Comparison of ENCODE assay signal across 21 cellular contexts in genomic region chr14:90266441-90267154, GRCh38. TPM values are rescaled to one million over a fixed set of nuclear protein-coding genes. Genes with fewer than 3 reads are reported as not detected.
DNase-seq lines count a peak whose midpoint lies in the region; ATAC-seq, FAIRE-seq and TF ChIP-seq lines count a peak whose summit lies in the region.
"Had no signal": no experiment of that assay in that cellular context is flagged by ENCODE, and none has a peak within 500 bp of the region (broad histone marks: within the 10 kb centered on the region; RNA-seq: fewer than 3 reads in every experiment).

No MANE protein-coding gene starts in this region.

- DNase-seq in SK-N-SH (no peak), A549 (ENCODE audit: low read depth in 1 of 2, low spot score in 1 of 2) (no peak), chondrocyte (ENCODE audit: low spot score) (peak; percentile 59), MM.1S (no peak), mucosa of gallbladder (ENCODE audit: low spot score) (no peak), AG08395 (ENCODE audit: low spot score) (no peak)
- DNase-seq in naive thymus-derived CD8-positive, alpha-beta T cell = no peak
- DNase-seq: CD8-positive, alpha-beta memory T cell; DMS79 treated with DMSO at 0.1 percent for 48 hours; HCEC 1CT; IMR-90; Kasumi-1; NCI-H1105 treated with DMSO at 0.1 percent for 48 hours; NCI-H187; NCI-H446; NCI-H69; OCI-M1 had no signal

- no peak for FAIRE-seq in A549 (lab: Jason Lieb, UNC)
- FAIRE-seq: D721Med had no signal

- no peaks in the 10 kb centered on the region for H3K27me3 Mint-ChIP-seq in chondrocyte (ENCODE audit: low read depth)
- no peaks in the 10 kb centered on the region for H3K27me3 Mint-ChIP-seq in naive thymus-derived CD8-positive, alpha-beta T cell
- H3K27me3 Mint-ChIP-seq: CD8-positive, alpha-beta memory T cell had no signal

- H3K4me1 ChIP-seq in SK-N-SH (ENCODE audit: control insufficient read depth in 1 of 2, insufficient read depth in 2 of 2, low read depth in 1 of 2, low read length in 1 of 2) (no peaks in the 10 kb centered on the region), A549 (no peaks in the 10 kb centered on the region), MM.1S (ENCODE audit: low read length) (peaks cover 13% of the 10 kb centered on the region)
- H3K4me1 ChIP-seq: BLaER1 had no signal

- POLR2A ChIA-PET in SK-N-SH (lab: Yijun Ruan, JAX) = interaction anchor here (0.7 to 1.5 kb wide), 2 partner anchors 10 to 517 kb away, joined by 4 read pairs; partner anchors contain the start of gene PSMC1
- POLR2A ChIA-PET in A549 (lab: Yijun Ruan, JAX) = interaction anchor here (0.6 to 1.0 kb wide), 3 partner anchors 10 to 1490 kb away, joined by 3 to 4 read pairs (median 4); partner anchors contain the start of genes PSMC1 and TDP1
- POLR2A ChIA-PET in naive thymus-derived CD8-positive, alpha-beta T cell (lab: Charles Lee) = no interaction called here

- CTCF ChIA-PET in SK-N-SH (lab: Yijun Ruan, JAX) (interaction anchor here (1.1 kb wide), 1 partner anchor 293 kb away, joined by 3 read pairs; no protein-coding TSS in a partner anchor), A549 (lab: Yijun Ruan, JAX) (interaction anchor here (0.8 to 2.0 kb wide), 6 partner anchors 12 to 492 kb away, joined by 3 to 5 read pairs (median 3); no protein-coding TSS in a partner anchor)

- H3K4me3 ChIP-seq in SK-N-SH (ENCODE audit: low read depth in 2 of 2, low read length in 1 of 2) (no peak overlapping the region), A549 (no peak overlapping the region), MM.1S (ENCODE audit: low read length) (no peak overlapping the region)
- H3K4me3 ChIP-seq: BLaER1 had no signal

- WGBS in SK-N-SH (ENCODE audit: low lambda C conversion rate) = 96% methylated on average over 9 of the region's 9 CpGs
- WGBS in A549 (ENCODE audit: missing lambda C conversion rate) = 91% methylated on average over 8 of the region's 9 CpGs

- peaks cover 31% of the 10 kb centered on the region for H3K36me3 Mint-ChIP-seq in chondrocyte (ENCODE audit: low read depth)
- peaks cover 0 to 92% (median 28%) of the 10 kb centered on the region in 3 donors for H3K36me3 Mint-ChIP-seq in naive thymus-derived CD8-positive, alpha-beta T cell

- no peak overlapping the region for H3K27ac Mint-ChIP-seq in chondrocyte (ENCODE audit: unreplicated experiment)
- H3K27ac Mint-ChIP-seq in naive thymus-derived CD8-positive, alpha-beta T cell = peak overlapping the region in 6 of 10 donors; percentile 27 to 74 (median 56)

- H3K9me2 ChIP-seq in SK-N-SH (no peaks in the 10 kb centered on the region), MM.1S (replicated peaks; ENCODE audit: insufficient read depth, low read length) (no peaks in the 10 kb centered on the region)

- H3K9me3 ChIP-seq in SK-N-SH (no peaks in the 10 kb centered on the region), A549 (no peaks in the 10 kb centered on the region), MM.1S (replicated peaks; ENCODE audit: insufficient read depth, low read length) (no peaks in the 10 kb centered on the region)
- H3K9me3 ChIP-seq: BLaER1 had no signal

- H3K9me3 Mint-ChIP-seq in chondrocyte (ENCODE audit: low read depth) = no peaks in the 10 kb centered on the region
- no peaks in the 10 kb centered on the region for H3K9me3 Mint-ChIP-seq in naive thymus-derived CD8-positive, alpha-beta T cell
- H3K9me3 Mint-ChIP-seq: CD8-positive, alpha-beta memory T cell had no signal

- H3K36me3 ChIP-seq in SK-N-SH (replicated peaks in 1 of 2; ENCODE audit: control insufficient read depth in 1 of 2, insufficient read depth in 2 of 2, low read length in 1 of 2) (peaks cover 82 to 85% of the 10 kb centered on the region in 2 experiments), MM.1S (replicated peaks; ENCODE audit: insufficient read depth, low read length) (no peaks in the 10 kb centered on the region; the same call in 1 of the 2 replicates)

- no peak for TF ChIP-seq POLR2A in A549 (IDR thresholded peaks at IDR 0.05; ENCODE audit: low read length)

- H3K27ac ChIP-seq in SK-N-SH (ENCODE audit: low read depth in 2 of 2, low read length in 1 of 2) (no peak overlapping the region), A549 (no peak overlapping the region), MM.1S (ENCODE audit: low read length) (no peak overlapping the region)
- H3K27ac ChIP-seq: 22Rv1, BLaER1 had no signal

- H3K27me3 ChIP-seq in SK-N-SH (ENCODE audit: insufficient read depth) = no peaks in the 10 kb centered on the region
- no peaks in the 10 kb centered on the region for H3K27me3 ChIP-seq in MM.1S (replicated peaks; ENCODE audit: insufficient read depth, low read length)
- H3K27me3 ChIP-seq: BLaER1 had no signal

- no peaks in the 10 kb centered on the region for H4K20me1 ChIP-seq in SK-N-SH (ENCODE audit: insufficient read depth)
- H4K20me1 ChIP-seq in MM.1S (ENCODE audit: insufficient read depth, low read length) = no peaks in the 10 kb centered on the region

- TF ChIP-seq EP300 in SK-N-SH (IDR thresholded peaks at IDR 0.05; ENCODE audit: borderline replicate concordance in 1 of 2, low read depth in 1 of 2, low read length in 1 of 2) = no peak
- TF ChIP-seq EP300 in A549 (IDR thresholded peaks at IDR 0.05) = no peak

- H3K79me2 ChIP-seq in SK-N-SH (ENCODE audit: insufficient read depth) = peaks cover 11% of the 10 kb centered on the region; the same call in 1 of the 2 replicates
- H3K79me2 ChIP-seq in MM.1S (ENCODE audit: low read length) = 0 out of 2 replicates have a peak, but pooled peaks cover 4% of the 10 kb centered on the region

- H3K4me1 Mint-ChIP-seq in chondrocyte (ENCODE audit: low read depth) = no peaks in the 10 kb centered on the region
- peaks cover 0 to 3% (median 0%) of the 10 kb centered on the region in 4 donors for H3K4me1 Mint-ChIP-seq in naive thymus-derived CD8-positive, alpha-beta T cell

- H3F3A ChIP-seq in SK-N-SH (replicated peaks; ENCODE audit: insufficient read depth) (peaks cover 10% of the 10 kb centered on the region), MM.1S (ENCODE audit: insufficient read depth, low read length) (peaks cover 14% of the 10 kb centered on the region)

- no peak overlapping the region for H3K9ac ChIP-seq in SK-N-SH
- H3K9ac ChIP-seq in MM.1S (ENCODE audit: low read length) = no peak overlapping the region
- H3K9ac ChIP-seq: BLaER1 had no signal

- TF ChIP-seq RAD21 in SK-N-SH (IDR thresholded peaks at IDR 0.05; ENCODE audit: low read length) (no peak), A549 (conservative IDR thresholded peaks at IDR 0.05 in 1 of 2, IDR thresholded peaks at IDR 0.05 in 1 of 2) (no peak)

- no peak overlapping the region for H3K4me3 Mint-ChIP-seq in chondrocyte (ENCODE audit: unreplicated experiment)
- no peak overlapping the region for H3K4me3 Mint-ChIP-seq in naive thymus-derived CD8-positive, alpha-beta T cell
- H3K4me3 Mint-ChIP-seq: CD8-positive, alpha-beta memory T cell had no signal

- TF ChIP-seq CTCF in SK-N-SH (IDR thresholded peaks at IDR 0.05) (no peak), A549 (IDR thresholded peaks at IDR 0.05) (no peak), chondrocyte (IDR thresholded peaks at IDR 0.05) (no peak), MM.1S (IDR thresholded peaks at IDR 0.05; ENCODE audit: low read length) (no peak)

- ATAC-seq in SK-N-SH treated with all-trans-retinoic acid at 6 μM for 48 hours (peak; percentile 20; the same call in 1 of the 3 replicates), A549 (peak; percentile 30 to 32; a peak in 3 of 6 replicates)
- ATAC-seq in naive thymus-derived CD8-positive, alpha-beta T cell = no peak

- H2AFZ ChIP-seq in SK-N-SH (ENCODE audit: low read depth) (no peak overlapping the region), MM.1S (ENCODE audit: low read length) (no peak overlapping the region)

- H3K4me2 ChIP-seq in SK-N-SH (no peak overlapping the region), A549 (no peak overlapping the region), MM.1S (ENCODE audit: low read depth, low read length) (no peak overlapping the region)
- H3K4me2 ChIP-seq: BLaER1 had no signal

TF ChIP-seq in SK-N-SH, 30 proteins besides CTCF, POLR2A, EP300 and RAD21:
- no peak for TF ChIP-seq IRF3 (IDR thresholded peaks at IDR 0.05; ENCODE audit: low read depth, low read length)

TF ChIP-seq in A549, 52 proteins besides CTCF, POLR2A, EP300 and RAD21:
- TF ChIP-seq USF2 (IDR thresholded peaks at IDR 0.05) (no peak), PHF8 (IDR thresholded peaks at IDR 0.05; ENCODE audit: borderline replicate concordance, low read depth) (no peak), HEYL (CRISPR knock-in tag; IDR thresholded peaks at IDR 0.05) (no peak)

RNA-seq across cellular contexts. Expression of gene PSMC1, which starts 10.2 kb away (rescaled TPM):
- polyA plus RNA-seq in SK-N-SH (2012; rRNA removed) (102 and 129 TPM in 2 replicates), A549 (2011; rRNA removed) (171 and 336 TPM in 2 replicates), A549 (2017; fragmentation: RNase III; extraction: RNeasy Plus Mini Kit Qiagen cat#74134 plus additional on column Dnase treatment) (305 to 350 TPM (median 328 TPM) in 3 replicates)
- polyA plus RNA-seq in SK-N-SH (2012; cell fraction: cytosol; rRNA removed) = 148 and 174 TPM in 2 replicates
- 30.3 and 80.7 TPM in 2 replicates for polyA plus RNA-seq in SK-N-SH (2012; cell fraction: nucleus; rRNA removed)
- 94.0 and 114 TPM in 2 replicates for polyA plus RNA-seq in A549 (2012; cell fraction: cytosol; rRNA removed)
- polyA plus RNA-seq in A549 (2012; cell fraction: nucleus; rRNA removed) = 35.0 and 59.7 TPM in 2 replicates
- polyA minus RNA-seq in A549 (2011; rRNA and poly(A)+ RNA removed) = 45.1 and 59.6 TPM in 2 replicates
- total RNA-seq in chondrocyte (78.6 to 97.6 TPM (median 79.3 TPM) in 3 replicates), mucosa of gallbladder (67.8 TPM)
- total RNA-seq in naive thymus-derived CD8-positive, alpha-beta T cell = 10 to 100 TPM; 57.9 to 60.0 TPM
- 100 to 1,000 TPM in 2 of 3 donors, 10 to 100 TPM in 1; 92.8 to 117 (median 109) TPM for polyA plus RNA-seq in naive thymus-derived CD8-positive, alpha-beta T cell

Comparison
In these comparisons a context has a peak if more than half of its experiments do, and no peak if none do; other contexts are left out.
1. ATAC-seq: peak in SK-N-SH treated with all-trans-retinoic acid at 6 μM for 48 hours (single experiment) and A549 (2 of 2); none in naive thymus-derived CD8-positive, alpha-beta T cell (0 of 2).